In the genomic region with DNA sequence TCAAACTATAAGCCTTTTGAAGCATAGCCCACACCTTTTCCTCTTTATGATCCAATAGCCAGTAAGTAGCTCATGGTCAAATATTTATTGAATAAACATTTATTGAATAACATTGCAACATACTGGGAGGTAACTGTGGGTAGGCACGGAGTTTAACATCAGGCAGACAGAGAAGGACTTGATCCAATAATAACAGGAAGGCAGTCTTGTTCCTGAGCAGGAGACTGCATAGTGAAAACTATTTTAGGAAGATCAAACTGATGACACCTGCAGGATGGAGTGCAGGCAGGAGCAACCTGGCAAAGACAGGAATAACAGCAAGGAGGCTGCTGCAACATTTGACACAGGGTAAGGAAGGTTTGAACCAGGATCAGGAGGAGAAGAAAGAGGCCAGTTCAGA, we compare ENCODE assay signal across 16 cellular contexts. TPM values are rescaled to one million over a fixed set of nuclear protein-coding genes. Genes with fewer than 3 reads are reported as not detected.
DNase-seq lines count a peak whose midpoint lies in the region; ATAC-seq and TF ChIP-seq lines count a peak whose summit lies in the region.
"Had no signal": no experiment of that assay in that cellular context is flagged by ENCODE, and none has a peak within 500 bp of the region (broad histone marks: within the 10 kb centered on the region; RNA-seq: fewer than 3 reads in every experiment).

No MANE protein-coding gene starts in this region.

- intact Hi-C loops in posterior cingulate gyrus (cut with DNase I): loop anchor here (5.0 kb wide), 1 partner anchor 69 kb away; no protein-coding TSS in a partner anchor
- intact Hi-C loops in activated CD8-positive, alpha-beta T cell treated with anti-CD3 and anti-CD28 coated beads for 36 hours (cut with micrococcal nuclease): no loop called here

- H3K79me2 ChIP-seq in ACC112 (ENCODE audit: control insufficient read depth, insufficient read depth, low read length, unreplicated experiment) (peaks cover 86% of the 10 kb centered on the region), neural progenitor cell (ENCODE audit: low read depth) (peaks cover 90% of the 10 kb centered on the region)

- H3K27me3 Mint-ChIP-seq in endothelial cell (ENCODE audit: unreplicated experiment) (no peaks in the 10 kb centered on the region), neural progenitor cell (ENCODE audit: insufficient read depth, low read depth) (peaks cover 2% of the 10 kb centered on the region)
- H3K27me3 Mint-ChIP-seq in activated CD8-positive, alpha-beta T cell treated with anti-CD3 and anti-CD28 coated beads for 36 hours: no peaks in the 10 kb centered on the region
- H3K27me3 Mint-ChIP-seq: activated CD4-positive, alpha-beta T cell treated with anti-CD3 and anti-CD28 coated beads, Interleukin-2, amount 10 ng/mL, durations not matched to agents 7 days and 5 days; B cell; stimulated activated naive CD8-positive, alpha-beta T cell treated with anti-CD3 and anti-CD28 coated beads, Interleukin-15, Interleukin-2, amounts not matched to agents 100 ng/mL and 50 ng/mL, for 24 hours had no signal

- H3K4me1 ChIP-seq in ACC112 (ENCODE audit: control insufficient read depth, insufficient read depth, low read length, unreplicated experiment) (peaks cover 40% of the 10 kb centered on the region), lung (ENCODE audit: control insufficient read depth in 2 of 2, insufficient read depth in 2 of 2, low read length in 2 of 2) (peaks cover 22 to 38% of the 10 kb centered on the region in 2 donors), neural progenitor cell (peaks cover 27% of the 10 kb centered on the region)

- H3F3A ChIP-seq in neural progenitor cell (ENCODE audit: low read depth): peaks cover 12% of the 10 kb centered on the region

- H3K9me3 Mint-ChIP-seq in endothelial cell (ENCODE audit: unreplicated experiment) (no peaks in the 10 kb centered on the region), neural progenitor cell (no peaks in the 10 kb centered on the region)
- no peaks in the 10 kb centered on the region for H3K9me3 Mint-ChIP-seq in activated CD8-positive, alpha-beta T cell treated with anti-CD3 and anti-CD28 coated beads for 36 hours
- H3K9me3 Mint-ChIP-seq: activated CD4-positive, alpha-beta T cell treated with anti-CD3 and anti-CD28 coated beads, Interleukin-2, amount 10 ng/mL, durations not matched to agents 7 days and 5 days; activated naive CD4-positive, alpha-beta T cell treated with anti-CD3 and anti-CD28 coated beads for 36 hours; nephron progenitor cell; stimulated activated naive CD8-positive, alpha-beta T cell treated with anti-CD3 and anti-CD28 coated beads, Interleukin-15, Interleukin-2, amounts not matched to agents 100 ng/mL and 50 ng/mL, for 24 hours had no signal

- TF ChIP-seq CTCF in endothelial cell (IDR thresholded peaks at IDR 0.05; ENCODE audit: unreplicated experiment) (no peak), lung (IDR thresholded peaks at IDR 0.05; ENCODE audit: control extremely low read depth, extremely low read depth) (no peak), neural progenitor cell (IDR thresholded peaks at IDR 0.05) (no peak)
- TF ChIP-seq CTCF in activated CD8-positive, alpha-beta T cell treated with anti-CD3 and anti-CD28 coated beads for 36 hours (IDR thresholded peaks at IDR 0.05): no peak

- peak; percentile 53 for DNase-seq in NCI-H2029 (lab: John Stamatoyannopoulos, UW)
- no peak for DNase-seq in endothelial cell (ENCODE audit: low spot score)
- no peak for DNase-seq in lung (ENCODE audit: low spot score)
- no peak for DNase-seq in posterior cingulate gyrus
- no peak for DNase-seq in activated CD8-positive, alpha-beta T cell treated with anti-CD3 and anti-CD28 coated beads for 36 hours
- DNase-seq in NCI-H69 (lab: John Stamatoyannopoulos, UW): no peak
- DNase-seq in neural progenitor cell (ENCODE audit: low spot score): no peak
- DNase-seq: activated CD4-positive, alpha-beta T cell treated with anti-CD3 and anti-CD28 coated beads, Interleukin-2, amount 10 ng/mL, durations not matched to agents 7 days and 5 days; activated naive CD4-positive, alpha-beta T cell treated with anti-CD3 and anti-CD28 coated beads for 36 hours; NCI-H1417; nephron progenitor cell; stimulated activated CD4-positive, alpha-beta T cell treated with anti-CD3 and anti-CD28 coated beads, Interleukin-1b, Interleukin-23, amount 100 ng/mL, for 48 hours had no signal

- H3K4me3 ChIP-seq in ACC112 (ENCODE audit: low read depth, low read length): no peak overlapping the region
- H3K4me3 ChIP-seq in lung: no peak overlapping the region
- H3K4me3 ChIP-seq in neural progenitor cell: no peak overlapping the region
- H3K4me3 ChIP-seq: SK-N-MC had no signal

- CTCF ChIA-PET in activated CD8-positive, alpha-beta T cell treated with anti-CD3 and anti-CD28 coated beads for 36 hours (lab: Charles Lee): interaction anchor here (2.2 kb wide), 1 partner anchor 8 kb away, joined by 17 read pairs; no protein-coding TSS in a partner anchor

- peaks cover 73% of the 10 kb centered on the region for H4K20me1 ChIP-seq in neural progenitor cell (ENCODE audit: low read depth)

- H3K9me3 ChIP-seq in lung (ENCODE audit: control insufficient read depth in 2 of 2, insufficient read depth in 1 of 2, low read length in 1 of 2) (no peaks in the 10 kb centered on the region), neural progenitor cell (ENCODE audit: low read depth) (no peaks in the 10 kb centered on the region)

- H3K4me2 ChIP-seq in neural progenitor cell: no peak overlapping the region

- H3K9ac ChIP-seq in neural progenitor cell: no peak overlapping the region

- H3K27ac ChIP-seq in ACC112 (ENCODE audit: low read depth, low read length) (peak overlapping the region; percentile 48), lung (ENCODE audit: low read depth in 1 of 2, low read length in 1 of 2) (peak overlapping the region; percentile 49 to 75), neural progenitor cell (no peak overlapping the region)
- H3K27ac ChIP-seq: SK-N-MC had no signal

- H3K4me3 Mint-ChIP-seq in endothelial cell (ENCODE audit: unreplicated experiment): no peak overlapping the region
- no peak overlapping the region for H3K4me3 Mint-ChIP-seq in activated CD8-positive, alpha-beta T cell treated with anti-CD3 and anti-CD28 coated beads for 36 hours
- no peak overlapping the region for H3K4me3 Mint-ChIP-seq in neural progenitor cell
- H3K4me3 Mint-ChIP-seq: activated CD4-positive, alpha-beta T cell treated with anti-CD3 and anti-CD28 coated beads, Interleukin-2, amount 10 ng/mL, durations not matched to agents 7 days and 5 days; activated naive CD4-positive, alpha-beta T cell treated with anti-CD3 and anti-CD28 coated beads for 36 hours; B cell; nephron progenitor cell; stimulated activated naive CD8-positive, alpha-beta T cell treated with anti-CD3 and anti-CD28 coated beads, Interleukin-15, Interleukin-2, amounts not matched to agents 100 ng/mL and 50 ng/mL, for 24 hours had no signal

- H3K36me3 Mint-ChIP-seq in endothelial cell (ENCODE audit: low read depth, unreplicated experiment): peaks cover 5% of the 10 kb centered on the region
- no peaks in the 10 kb centered on the region for H3K36me3 Mint-ChIP-seq in activated CD8-positive, alpha-beta T cell treated with anti-CD3 and anti-CD28 coated beads for 36 hours (ENCODE audit: low read depth)
- H3K36me3 Mint-ChIP-seq in neural progenitor cell: peaks cover 4% of the 10 kb centered on the region

- WGBS in lung, 2 donors: 24 to 43% methylated on average over 1 of the region's 1 CpG

- H3K4me1 Mint-ChIP-seq in endothelial cell (ENCODE audit: unreplicated experiment) (peaks cover 29% of the 10 kb centered on the region), neural progenitor cell (peaks cover 21% of the 10 kb centered on the region)
- H3K4me1 Mint-ChIP-seq in activated CD8-positive, alpha-beta T cell treated with anti-CD3 and anti-CD28 coated beads for 36 hours (ENCODE audit: low read depth): peaks cover 29% of the 10 kb centered on the region

- H3K36me3 ChIP-seq in ACC112 (ENCODE audit: insufficient read depth, low read length) (0 out of 2 replicates have a peak, but pooled peaks cover 5% of the 10 kb centered on the region), lung (ENCODE audit: control insufficient read depth in 2 of 2, insufficient read depth in 2 of 2, low read length in 2 of 2) (no peaks in the 10 kb centered on the region), neural progenitor cell (no peaks in the 10 kb centered on the region)

- H2AFZ ChIP-seq in ACC112 (ENCODE audit: low read length, unreplicated experiment): no peak overlapping the region
- H2AFZ ChIP-seq in neural progenitor cell (replicated peaks): no peak overlapping the region

- POLR2A ChIA-PET in activated CD8-positive, alpha-beta T cell treated with anti-CD3 and anti-CD28 coated beads for 36 hours (lab: Charles Lee): no interaction called here

- peak; percentile 42 for ATAC-seq in lung (ENCODE audit: insufficient read depth, low FRiP score)
- ATAC-seq in activated CD8-positive, alpha-beta T cell treated with anti-CD3 and anti-CD28 coated beads for 36 hours: no peak

- peak overlapping the region; percentile 43 for H3K27ac Mint-ChIP-seq in endothelial cell (ENCODE audit: unreplicated experiment)
- H3K27ac Mint-ChIP-seq in activated CD8-positive, alpha-beta T cell treated with anti-CD3 and anti-CD28 coated beads for 36 hours: no peak overlapping the region
- no peak overlapping the region for H3K27ac Mint-ChIP-seq in neural progenitor cell
- H3K27ac Mint-ChIP-seq: activated CD4-positive, alpha-beta T cell treated with anti-CD3 and anti-CD28 coated beads, Interleukin-2, amount 10 ng/mL, durations not matched to agents 7 days and 5 days; activated naive CD4-positive, alpha-beta T cell treated with anti-CD3 and anti-CD28 coated beads for 36 hours; B cell; nephron progenitor cell; stimulated activated naive CD8-positive, alpha-beta T cell treated with anti-CD3 and anti-CD28 coated beads, Interleukin-15, Interleukin-2, amounts not matched to agents 100 ng/mL and 50 ng/mL, for 24 hours had no signal

- no peaks in the 10 kb centered on the region for H3K27me3 ChIP-seq in ACC112 (ENCODE audit: insufficient read depth, low read length)
- no peaks in the 10 kb centered on the region for H3K27me3 ChIP-seq in lung (ENCODE audit: control insufficient read depth, insufficient read depth)
- no peaks in the 10 kb centered on the region for H3K27me3 ChIP-seq in neural progenitor cell

RNA-seq across cellular contexts. Expression of gene DCTN1, which starts 3.1 kb away (rescaled TPM):
- total RNA-seq in endothelial cell (ENCODE audit: unreplicated experiment) (244 TPM), lung (100 to 1,000 TPM in 1 of 2 donors, 10 to 100 TPM in 1; 98.4 to 142 TPM), neural progenitor cell (ENCODE audit: low replicate concordance) (100 and 134 TPM in 2 replicates)
- 100 to 1,000 TPM in 1 of 2 donors, 10 to 100 TPM in 1; 69.9 to 110 TPM for polyA plus RNA-seq in lung
- 10 to 100 TPM; 67.3 to 81.4 TPM for total RNA-seq in activated CD8-positive, alpha-beta T cell treated with anti-CD3 and anti-CD28 coated beads for 36 hours

RNA-seq across cellular contexts. Expression of gene C2orf81, which starts 38.2 kb away (rescaled TPM):
- total RNA-seq in endothelial cell (ENCODE audit: unreplicated experiment) (5.0 TPM), lung (10 to 100 TPM in 1 of 2 donors, 1 to 10 TPM in 1; 3.4 to 16.9 TPM), neural progenitor cell (ENCODE audit: low replicate concordance) (1.8 and 6.0 TPM in 2 replicates)
- 1 to 10 TPM; 7.3 TPM for polyA plus RNA-seq in lung
- 1 to 10 TPM; 2.6 to 3.9 TPM for total RNA-seq in activated CD8-positive, alpha-beta T cell treated with anti-CD3 and anti-CD28 coated beads for 36 hours

RNA-seq across cellular contexts. Expression of gene WDR54, which starts 38.3 kb away (rescaled TPM):
- 34.1 TPM for total RNA-seq in endothelial cell (ENCODE audit: unreplicated experiment)
- 10 to 100 TPM; 36.1 to 42.3 TPM for total RNA-seq in lung
- 10 to 100 TPM; 15.4 to 27.9 TPM for polyA plus RNA-seq in lung
- total RNA-seq in activated CD8-positive, alpha-beta T cell treated with anti-CD3 and anti-CD28 coated beads for 36 hours: 100 to 1,000 TPM; 129 to 132 TPM
- 88.1 and 138 TPM in 2 replicates for total RNA-seq in neural progenitor cell (ENCODE audit: low replicate concordance)

RNA-seq across cellular contexts. Expression of gene SLC4A5, which starts 40.0 kb away (rescaled TPM):
- total RNA-seq in endothelial cell (ENCODE audit: unreplicated experiment): 4.2 TPM
- total RNA-seq in lung: 1 to 10 TPM; 5.2 to 9.6 TPM
- polyA plus RNA-seq in lung: 1 to 10 TPM in 1 of 2 donors, under 1 TPM in 1; 0.85 to 2.5 TPM
- total RNA-seq in activated CD8-positive, alpha-beta T cell treated with anti-CD3 and anti-CD28 coated beads for 36 hours: 1 to 10 TPM; 1.8 to 2.0 TPM
- total RNA-seq in neural progenitor cell (ENCODE audit: low replicate concordance): 1.7 and 2.0 TPM in 2 replicates

RNA-seq across cellular contexts. Expression of gene RTKN, which starts 58.5 kb away (rescaled TPM):
- total RNA-seq in endothelial cell (ENCODE audit: unreplicated experiment) (65.4 TPM), lung (10 to 100 TPM; 37.5 to 46.0 TPM), neural progenitor cell (ENCODE audit: low replicate concordance) (11.4 and 40.0 TPM in 2 replicates)
- 10 to 100 TPM; 21.9 to 23.7 TPM for polyA plus RNA-seq in lung
- total RNA-seq in activated CD8-positive, alpha-beta T cell treated with anti-CD3 and anti-CD28 coated beads for 36 hours: 1 to 10 TPM; 1.2 to 1.6 TPM
